18 cellular contexts compared by ENCODE assay signal in genomic region chr14:88998027-88998426, GRCh38.
DNase-seq lines count a peak whose midpoint lies in the region; ATAC-seq and TF ChIP-seq lines count a peak whose summit lies in the region.
"Had no signal": no experiment of that assay in that cellular context is flagged by ENCODE, and none has a peak within 500 bp of the region (broad histone marks: within the 10 kb centered on the region; RNA-seq: fewer than 3 reads in every experiment).

No MANE protein-coding gene starts in this region.

- H3K9me2 ChIP-seq in PC-9 (ENCODE audit: insufficient read depth): no peaks in the 10 kb centered on the region

- POLR2A ChIA-PET in PC-9 (lab: Charles Lee; ENCODE audit: unreplicated experiment): no interaction called here

- H3K4me3 ChIP-seq in RWPE2 (ENCODE audit: severe bottlenecking) (no peak overlapping the region), PC-9 (no peak overlapping the region), thyroid gland (replicated peaks in 1 of 3) (no peak overlapping the region)
- H3K4me3 ChIP-seq: BLaER1 treated with 17β-estradiol and CSF1 and Interleukin-3, amounts not matched to agents 10 nM and 100 nM; SJCRH30 had no signal

- TF ChIP-seq CTCF in RWPE2 (IDR thresholded peaks at IDR 0.05; ENCODE audit: poor library complexity, severe bottlenecking) (no peak), PC-9 (conservative IDR thresholded peaks at IDR 0.05) (no peak), thyroid gland (IDR thresholded peaks at IDR 0.05) (no peak)

- H3K4me2 ChIP-seq in PC-9: no peak overlapping the region
- H3K4me2 ChIP-seq: BLaER1 treated with 17β-estradiol and CSF1 and Interleukin-3, amounts not matched to agents 10 nM and 100 nM had no signal

- H4K20me1 ChIP-seq in PC-9 (ENCODE audit: insufficient read depth): no peaks in the 10 kb centered on the region
- H4K20me1 ChIP-seq: BLaER1 treated with 17β-estradiol and CSF1 and Interleukin-3, amounts not matched to agents 10 nM and 100 nM had no signal

- CTCF ChIA-PET in PC-9 (lab: Charles Lee): no interaction called here

- no peak for TF ChIP-seq POLR2A in thyroid gland (IDR thresholded peaks at IDR 0.05)

- no peaks in the 10 kb centered on the region for H3K79me2 ChIP-seq in PC-9 (ENCODE audit: low read depth)

- peaks cover 40% of the 10 kb centered on the region for H3K4me1 ChIP-seq in RWPE2 (ENCODE audit: insufficient read depth, poor library complexity, severe bottlenecking)
- peaks cover 28% of the 10 kb centered on the region for H3K4me1 ChIP-seq in PC-9 (replicated peaks; ENCODE audit: insufficient read depth)
- H3K4me1 ChIP-seq in thyroid gland: peaks cover 0 to 18% of the 10 kb centered on the region in 2 donors
- H3K4me1 ChIP-seq: SJCRH30 had no signal

- no peaks in the 10 kb centered on the region for H3K36me3 ChIP-seq in RWPE2 (ENCODE audit: low read depth)
- no peaks in the 10 kb centered on the region for H3K36me3 ChIP-seq in PC-9 (ENCODE audit: low read depth)
- no peaks in the 10 kb centered on the region for H3K36me3 ChIP-seq in thyroid gland
- H3K36me3 ChIP-seq: BLaER1 treated with 17β-estradiol and CSF1 and Interleukin-3, amounts not matched to agents 10 nM and 100 nM; SJCRH30 had no signal

- no peak for ATAC-seq in RWPE2 (ENCODE audit: low read depth)
- ATAC-seq: T-helper 17 cell had no signal

- H3F3A ChIP-seq in PC-9 (ENCODE audit: insufficient read depth, low read depth): no peaks in the 10 kb centered on the region

- intact Hi-C loops in PC-9 (cut with micrococcal nuclease; ENCODE audit: unreplicated experiment) (no loop called here), thyroid gland (cut with DNase I) (no loop called here)

- H3K9me3 ChIP-seq in RWPE2 (ENCODE audit: severe bottlenecking): no peaks in the 10 kb centered on the region
- H3K9me3 ChIP-seq in PC-9 (ENCODE audit: insufficient read depth, low read depth): no peaks in the 10 kb centered on the region
- H3K9me3 ChIP-seq in thyroid gland: no peaks in the 10 kb centered on the region
- H3K9me3 ChIP-seq: SJCRH30 had no signal

- in situ Hi-C loops in ACHN (cut with HindIII; ENCODE audit: low pct_ligation_motif_present, low pct_unique_long_range_greater_than_20kb, low sequenced_read_pairs): no loop called here

- WGBS in thyroid gland, 2 donors: 87 to 92% methylated on average over 1 of the region's 1 CpG

- BruUV-seq in PC-9 (replicated peaks; lab: Mats Ljungman, UMichigan): no TSS peak

- no peak overlapping the region for H2AFZ ChIP-seq in PC-9

- H3K27me3 ChIP-seq in RWPE2 (ENCODE audit: insufficient read depth, poor library complexity, severe bottlenecking): no peaks in the 10 kb centered on the region
- no peaks in the 10 kb centered on the region for H3K27me3 ChIP-seq in PC-9 (ENCODE audit: insufficient read depth, low read depth)
- no peaks in the 10 kb centered on the region for H3K27me3 ChIP-seq in thyroid gland
- H3K27me3 ChIP-seq: BLaER1 treated with 17β-estradiol and CSF1 and Interleukin-3, amounts not matched to agents 10 nM and 100 nM; SJCRH30 had no signal

- H3K27ac ChIP-seq in RWPE2 (ENCODE audit: poor library complexity, severe bottlenecking): peak overlapping the region; percentile 88
- no peak overlapping the region for H3K27ac ChIP-seq in PC-9
- H3K27ac ChIP-seq in thyroid gland: no peak overlapping the region
- H3K27ac ChIP-seq: BLaER1 treated with 17β-estradiol and CSF1 and Interleukin-3, amounts not matched to agents 10 nM and 100 nM; SJCRH30 had no signal

- DNase-seq in NCI-H1105 (lab: John Stamatoyannopoulos, UW) (peak; percentile 55), NCI-H146 treated with DMSO at 0.1 percent for 48 hours (lab: John Stamatoyannopoulos, UW; ENCODE audit: unreplicated experiment) (peak; percentile 65), RWPE2 (ENCODE audit: low spot score) (no peak), left kidney (ENCODE audit: low read depth, low spot score) (peak; percentile 18), PC-9 (no peak), ACHN (no peak), thyroid gland (no peak)
- DNase-seq: CD4-positive, alpha-beta memory T cell; DMS53; EL; MV-4-11; NCI-H1436; NCI-H2029 treated with DMSO at 0.1 percent for 48 hours; NCI-H2171 treated with DMSO at 0.1 percent for 48 hours; NCI-H524 treated with DMSO at 0.1 percent for 48 hours; SJCRH30; T-helper 17 cell had no signal

Comparison
In these comparisons a context has a peak if more than half of its experiments do, and no peak if none do; other contexts are left out.
1. DNase-seq: peak in NCI-H1105 (single experiment), NCI-H146 treated with DMSO at 0.1 percent for 48 hours (single experiment) and left kidney (single experiment); none in RWPE2 (single experiment), PC-9 (0 of 2), ACHN (single experiment) and thyroid gland (0 of 2).